In the genomic region with DNA sequence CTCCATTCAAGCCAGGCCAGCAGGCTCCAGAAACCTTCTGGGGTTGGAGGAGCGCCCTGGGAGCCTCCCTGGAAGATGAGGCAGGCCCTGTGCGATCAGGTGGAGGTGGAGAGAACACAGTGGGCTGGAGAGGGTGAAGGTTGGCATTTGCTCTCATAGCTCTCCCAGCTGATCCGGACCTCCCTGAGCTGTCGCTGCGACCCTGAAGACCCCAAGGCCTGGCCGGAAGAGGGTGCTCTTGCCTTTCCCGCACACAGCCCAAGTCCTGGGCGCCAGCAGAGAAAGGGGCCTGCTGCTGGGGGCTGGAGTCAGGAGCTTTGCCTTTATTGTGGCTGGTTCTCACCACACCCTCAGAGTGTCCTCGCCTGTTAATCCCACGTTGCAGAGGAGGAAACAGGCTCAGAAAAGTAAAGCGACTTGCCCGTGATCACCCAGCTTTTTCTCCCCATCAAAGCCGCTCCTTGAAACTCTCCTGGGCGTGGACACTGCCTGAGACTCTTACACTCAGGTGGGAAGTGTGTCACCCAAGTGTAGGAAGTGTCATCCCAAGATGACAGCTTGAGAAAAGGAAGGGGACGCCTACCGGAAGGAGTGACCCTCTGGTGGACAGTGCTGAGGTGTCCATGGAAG, we compare ENCODE assay signal across 8 cellular contexts. TPM values are rescaled to one million over a fixed set of nuclear protein-coding genes. Genes with fewer than 3 reads are reported as not detected.
A peak's percentile ranks its signal among the peaks of the same experiment; 100 is the strongest.
DNase-seq lines count a peak whose midpoint lies in the region; ATAC-seq and TF ChIP-seq lines count a peak whose summit lies in the region.

No MANE protein-coding gene starts in this region.

- peak overlapping the region; percentile 57 for H3K9ac ChIP-seq in NT2/D1 (ENCODE audit: insufficient read length, low read depth)

- no peak overlapping the region for H3K4me3 Mint-ChIP-seq in Calu3 (ENCODE audit: low read depth, unreplicated experiment)
- H3K4me3 Mint-ChIP-seq in stimulated activated naive B cell treated with anti-CD40 and anti-IgM and Interleukin-4, amounts not matched to agents 10 μg/mL and 1 μg/mL and 100 μg/mL, for 72 hours: no peak overlapping the region

- no peaks in the 10 kb centered on the region for H3K36me3 Mint-ChIP-seq in Calu3 (ENCODE audit: insufficient read depth, unreplicated experiment)
- H3K36me3 Mint-ChIP-seq in stimulated activated naive B cell treated with anti-CD40 and anti-IgM and Interleukin-4, amounts not matched to agents 10 μg/mL and 1 μg/mL and 100 μg/mL, for 72 hours: no peaks in the 10 kb centered on the region

- H3K27me3 ChIP-seq in NT2/D1 (ENCODE audit: insufficient read depth, insufficient read length): peaks cover 18% of the 10 kb centered on the region
- no peaks in the 10 kb centered on the region for H3K27me3 ChIP-seq in esophagus squamous epithelium

- TF ChIP-seq POLR2A in esophagus squamous epithelium (IDR thresholded peaks at IDR 0.05): no peak

- intact Hi-C loops in esophagus squamous epithelium (cut with DNase I) (loop anchor here (5.0 kb wide), 3 partner anchors 48 to 138 kb away; no protein-coding TSS in a partner anchor), Calu3 (cut with micrococcal nuclease; ENCODE audit: unreplicated experiment) (loop anchor here (5.0 kb wide), 3 partner anchors 53 to 333 kb away; a partner anchor contains a TSS)

- WGBS in esophagus squamous epithelium, 2 donors: 49 to 51% methylated on average over 8 to 9 of the region's 16 CpGs

- H3K27ac ChIP-seq in esophagus squamous epithelium: peak overlapping the region in 2 of 4 donors; percentile 22 to 32

- peaks cover 19% of the 10 kb centered on the region for H3K4me1 Mint-ChIP-seq in Calu3 (ENCODE audit: low read depth, unreplicated experiment)
- peaks cover 14 to 24% of the 10 kb centered on the region in 2 donors for H3K4me1 Mint-ChIP-seq in stimulated activated naive B cell treated with anti-CD40 and anti-IgM and Interleukin-4, amounts not matched to agents 10 μg/mL and 1 μg/mL and 100 μg/mL, for 72 hours

- peaks cover 15% of the 10 kb centered on the region for H3K27me3 Mint-ChIP-seq in Calu3 (ENCODE audit: unreplicated experiment)
- H3K27me3 Mint-ChIP-seq in stimulated activated naive B cell treated with anti-CD40 and anti-IgM and Interleukin-4, amounts not matched to agents 10 μg/mL and 1 μg/mL and 100 μg/mL, for 72 hours: peaks cover 5 to 19% of the 10 kb centered on the region in 2 donors

- peak in 5 of 6 experiments; percentile 32 to 51 (median 40) for TF ChIP-seq CTCF in esophagus squamous epithelium (IDR thresholded peaks at IDR 0.05)
- no peak for TF ChIP-seq CTCF in Calu3 (IDR thresholded peaks at IDR 0.05; ENCODE audit: unreplicated experiment)

- ATAC-seq in stimulated activated naive B cell treated with anti-CD40 and anti-IgM and Interleukin-4, amounts not matched to agents 10 μg/mL and 1 μg/mL and 100 μg/mL, for 72 hours (replicated peaks): no peak

- no TSS peak for BruUV-seq in Calu3 (replicated peaks; lab: Mats Ljungman, UMichigan)

- CTCF ChIA-PET in Calu3 (lab: Charles Lee): interaction anchor here (0.8 to 1.3 kb wide), 3 partner anchors 52 to 277 kb away, joined by 3 read pairs; a partner anchor contains a TSS

- H3K36me3 ChIP-seq in NT2/D1 (ENCODE audit: insufficient read depth, insufficient read length, low read length) (no peaks in the 10 kb centered on the region), esophagus squamous epithelium (no peaks in the 10 kb centered on the region)

- H3K9me3 ChIP-seq in NT2/D1 (ENCODE audit: insufficient read depth, low read length) (no peaks in the 10 kb centered on the region), esophagus squamous epithelium (no peaks in the 10 kb centered on the region)

- DNase-seq in ELR (ENCODE audit: low read depth) (peak; percentile 50), NT2/D1 (ENCODE audit: low read depth, low spot score) (no peak), esophagus squamous epithelium (lab: John Stamatoyannopoulos, UW) (no peak), nucleus accumbens (lab: John Stamatoyannopoulos, UW) (peak in 47 of 56 donors; percentile 18 to 80 (median 55)), Calu3 (no peak), middle frontal gyrus (ENCODE audit: extremely low spot score, low spot score) (no peak), ureter (ENCODE audit: low spot score) (no peak)
- no peak for DNase-seq in stimulated activated naive B cell treated with anti-CD40 and anti-IgM and Interleukin-4, amounts not matched to agents 10 μg/mL and 1 μg/mL and 100 μg/mL, for 72 hours

- H3K4me3 ChIP-seq in NT2/D1 (ENCODE audit: insufficient read length, low read depth) (no peak overlapping the region), esophagus squamous epithelium (no peak overlapping the region)

- no peak overlapping the region for H3K27ac Mint-ChIP-seq in Calu3 (ENCODE audit: unreplicated experiment)
- H3K27ac Mint-ChIP-seq in stimulated activated naive B cell treated with anti-CD40 and anti-IgM and Interleukin-4, amounts not matched to agents 10 μg/mL and 1 μg/mL and 100 μg/mL, for 72 hours: no peak overlapping the region

- H3K4me1 ChIP-seq in NT2/D1 (ENCODE audit: insufficient read depth, insufficient read length): peaks cover 31% of the 10 kb centered on the region
- H3K4me1 ChIP-seq in esophagus squamous epithelium: peaks cover 13 to 35% (median 30%) of the 10 kb centered on the region in 3 donors

- H3K9me3 Mint-ChIP-seq in Calu3 (ENCODE audit: low read depth, unreplicated experiment): no peaks in the 10 kb centered on the region
- no peaks in the 10 kb centered on the region for H3K9me3 Mint-ChIP-seq in stimulated activated naive B cell treated with anti-CD40 and anti-IgM and Interleukin-4, amounts not matched to agents 10 μg/mL and 1 μg/mL and 100 μg/mL, for 72 hours

RNA-seq across cellular contexts. Expression of a gene that starts 8.6 kb away (rescaled TPM):
- total RNA-seq in esophagus squamous epithelium (1,000 to 10,000 TPM; 1,191 to 2,826 (median 1,725) TPM), Calu3 (2022) (747 and 782 TPM in 2 replicates), ureter (1,577 TPM)

RNA-seq across cellular contexts. Expression of a gene that starts 20.9 kb away (rescaled TPM):
- total RNA-seq in esophagus squamous epithelium: 10 to 100 TPM; 20.2 to 42.7 (median 33.6) TPM
- 71.6 and 74.9 TPM in 2 replicates for total RNA-seq in Calu3 (2022)
- total RNA-seq in ureter: 72.8 TPM

RNA-seq across cellular contexts. Expression of a gene that starts 29.4 kb away (rescaled TPM):
- total RNA-seq in esophagus squamous epithelium (10 to 100 TPM in 2 of 4 donors, 1 to 10 TPM in 2; 4.3 to 14.2 (median 9.4) TPM), Calu3 (2022) (6.6 and 7.3 TPM in 2 replicates), ureter (19.4 TPM)

RNA-seq across cellular contexts. Expression of a gene that starts 30.4 kb away (rescaled TPM):
- 10 to 100 TPM; 29.6 to 54.4 (median 33.4) TPM for total RNA-seq in esophagus squamous epithelium
- 39.8 and 45.4 TPM in 2 replicates for total RNA-seq in Calu3 (2022)
- 55.3 TPM for total RNA-seq in ureter

RNA-seq across cellular contexts. Expression of a gene that starts 37.0 kb away (rescaled TPM):
- total RNA-seq in esophagus squamous epithelium (10 to 100 TPM; 13.0 to 47.3 (median 19.5) TPM), Calu3 (2022) (29.8 and 31.5 TPM in 2 replicates), ureter (40.8 TPM)

Comparison
In these comparisons a context has a peak if more than half of its experiments do, and no peak if none do; other contexts are left out.
1. DNase-seq: peak in ELR (single experiment) and nucleus accumbens (47 of 56); none in NT2/D1 (single experiment), esophagus squamous epithelium (single experiment), Calu3 (single experiment), middle frontal gyrus (single experiment), ureter (single experiment) and stimulated activated naive B cell treated with anti-CD40 and anti-IgM and Interleukin-4, amounts not matched to agents 10 μg/mL and 1 μg/mL and 100 μg/mL, for 72 hours (single experiment).